In genomic region chr10:37992083-37992482, GRCh38 we compare ENCODE assay signal across 23 cellular contexts. TPM values are rescaled to one million over a fixed set of nuclear protein-coding genes. Genes with fewer than 3 reads are reported as not detected.
DNase-seq lines count a peak whose midpoint lies in the region; ATAC-seq and TF ChIP-seq lines count a peak whose summit lies in the region.
"Had no signal": no experiment of that assay in that cellular context is flagged by ENCODE, and none has a peak within 500 bp of the region (broad histone marks: within the 10 kb centered on the region; RNA-seq: fewer than 3 reads in every experiment).

No MANE protein-coding gene starts in this region.

- DNase-seq in SK-N-SH (peak; percentile 8), HFFc6 (no peak), UCSD-AML1 (lab: John Stamatoyannopoulos, UW; ENCODE audit: unreplicated experiment) (peak; percentile 19), osteoblast (ENCODE audit: insufficient read length, low spot score, missing footprints) (no peak)
- DNase-seq in stimulated activated CD4-positive, alpha-beta T cell treated with anti-CD3 and anti-CD28 coated beads, Interleukin-15, amount 100 ng/mL, for 24 hours: no peak
- DNase-seq: activated CD8-positive, alpha-beta T cell treated with anti-CD3 and anti-CD28 coated beads for 36 hours; activated naive CD4-positive, alpha-beta T cell; activated T-cell treated with anti-CD3 and anti-CD28 coated beads for 4 hours; amniotic stem cell; mammary epithelial cell; NCI-H1048; NCI-H2029 treated with DMSO at 0.1 percent for 48 hours; spleen; stimulated activated CD4-positive, alpha-beta T cell treated with anti-CD3 and anti-CD28 coated beads, Interleukin-4, amount 100 ng/mL, for 24 hours; stomach had no signal

- no peak overlapping the region for H3K27ac Mint-ChIP-seq in HFFc6
- H3K27ac Mint-ChIP-seq: activated CD8-positive, alpha-beta T cell treated with anti-CD3 and anti-CD28 coated beads for 36 hours; B cell; type B pancreatic cell had no signal

- no peaks in the 10 kb centered on the region for H3F3A ChIP-seq in SK-N-SH (replicated peaks; ENCODE audit: insufficient read depth)

- no peaks in the 10 kb centered on the region for H3K36me3 Mint-ChIP-seq in HFFc6 (ENCODE audit: low read depth)
- H3K36me3 Mint-ChIP-seq: type B pancreatic cell had no signal

- no peak for TF ChIP-seq EP300 in SK-N-SH (IDR thresholded peaks at IDR 0.05; ENCODE audit: borderline replicate concordance in 1 of 2, low read depth in 1 of 2, low read length in 1 of 2)

- H3K4me3 ChIP-seq in SK-N-SH (ENCODE audit: low read depth in 2 of 2, low read length in 1 of 2) (no peak overlapping the region), osteoblast (ENCODE audit: insufficient read depth, low read length) (no peak overlapping the region)
- H3K4me3 ChIP-seq: HAP-1, SK-N-MC, spleen, stomach had no signal

- H3K4me1 ChIP-seq in SK-N-SH (ENCODE audit: control insufficient read depth in 1 of 2, insufficient read depth in 2 of 2, low read depth in 1 of 2, low read length in 1 of 2): no peaks in the 10 kb centered on the region
- H3K4me1 ChIP-seq in osteoblast (ENCODE audit: insufficient read depth, low read length): no peaks in the 10 kb centered on the region
- H3K4me1 ChIP-seq: HAP-1, spleen, stomach had no signal

- H3K9me3 Mint-ChIP-seq in HFFc6: no peaks in the 10 kb centered on the region
- H3K9me3 Mint-ChIP-seq: type B pancreatic cell had no signal

- H3K4me1 Mint-ChIP-seq in HFFc6 (ENCODE audit: low read depth): no peaks in the 10 kb centered on the region
- H3K4me1 Mint-ChIP-seq: B cell had no signal

- H3K4me2 ChIP-seq in SK-N-SH: no peak overlapping the region
- H3K4me2 ChIP-seq in osteoblast (ENCODE audit: insufficient read depth, low read length): no peak overlapping the region

- POLR2A ChIA-PET in SK-N-SH (lab: Yijun Ruan, JAX): no interaction called here

- no peaks in the 10 kb centered on the region for H4K20me1 ChIP-seq in SK-N-SH (ENCODE audit: insufficient read depth)
- H4K20me1 ChIP-seq in osteoblast (ENCODE audit: insufficient read depth, low read length): no peaks in the 10 kb centered on the region

- H3K27me3 ChIP-seq in SK-N-SH (ENCODE audit: insufficient read depth) (no peaks in the 10 kb centered on the region), osteoblast (ENCODE audit: insufficient read depth, low read length) (no peaks in the 10 kb centered on the region)
- H3K27me3 ChIP-seq: neutrophil, stomach had no signal

- H3K79me2 ChIP-seq in SK-N-SH (ENCODE audit: insufficient read depth) (no peaks in the 10 kb centered on the region), osteoblast (ENCODE audit: insufficient read depth, low read length) (no peaks in the 10 kb centered on the region)

- CTCF ChIA-PET in SK-N-SH (lab: Yijun Ruan, JAX): interaction anchor here (0.7 to 1.1 kb wide), 3 partner anchors 9 to 15 kb away, joined by 3 to 4 read pairs (median 3); no protein-coding TSS in a partner anchor

- no peak for TF ChIP-seq RAD21 in SK-N-SH (IDR thresholded peaks at IDR 0.05; ENCODE audit: low read length)

- TF ChIP-seq CTCF in SK-N-SH (IDR thresholded peaks at IDR 0.05) (peak; percentile 14; the same call in 1 of the 2 replicates), HFFc6 (IDR thresholded peaks at IDR 0.05) (peak; percentile 41; the same call in 1 of the 2 replicates), osteoblast (IDR thresholded peaks at IDR 0.05; ENCODE audit: extremely low read depth, low read depth, low read length) (peak; percentile 12)

- H3K9me3 ChIP-seq in SK-N-SH (no peaks in the 10 kb centered on the region), osteoblast (ENCODE audit: low read depth, low read length) (no peaks in the 10 kb centered on the region)
- H3K9me3 ChIP-seq: HAP-1, neutrophil, spleen, stomach had no signal

- no peaks in the 10 kb centered on the region; the same call in 1 of the 2 replicates for H3K27me3 Mint-ChIP-seq in HFFc6 (ENCODE audit: insufficient read depth)
- H3K27me3 Mint-ChIP-seq: activated CD8-positive, alpha-beta T cell treated with anti-CD3 and anti-CD28 coated beads for 36 hours; type B pancreatic cell had no signal

- 3% methylated on average over 3 of the region's 3 CpGs for WGBS in SK-N-SH (ENCODE audit: low lambda C conversion rate)

- no peak overlapping the region for H3K4me3 Mint-ChIP-seq in HFFc6
- H3K4me3 Mint-ChIP-seq: activated CD8-positive, alpha-beta T cell treated with anti-CD3 and anti-CD28 coated beads for 36 hours; B cell; type B pancreatic cell had no signal

- no peaks in the 10 kb centered on the region for H3K9me2 ChIP-seq in SK-N-SH

- ATAC-seq in SK-N-SH treated with all-trans-retinoic acid at 6 μM for 48 hours (no peak), HG03025 (IDR thresholded peaks at IDR 0.05; ENCODE audit: low FRiP score, unreplicated experiment) (no peak), GM18861 (IDR thresholded peaks at IDR 0.05; ENCODE audit: unreplicated experiment) (no peak)
- ATAC-seq: activated CD8-positive, alpha-beta T cell treated with anti-CD3 and anti-CD28 coated beads for 36 hours had no signal

- no peak overlapping the region for H3K9ac ChIP-seq in SK-N-SH

- no peaks in the 10 kb centered on the region for H3K36me3 ChIP-seq in SK-N-SH (replicated peaks in 1 of 2; ENCODE audit: control insufficient read depth in 1 of 2, insufficient read depth in 2 of 2, low read length in 1 of 2)
- H3K36me3 ChIP-seq in osteoblast (ENCODE audit: insufficient read depth, low read length): no peaks in the 10 kb centered on the region
- H3K36me3 ChIP-seq: HAP-1, neutrophil, spleen, stomach had no signal

- H3K27ac ChIP-seq in SK-N-SH (ENCODE audit: low read depth in 2 of 2, low read length in 1 of 2) (no peak overlapping the region), osteoblast (ENCODE audit: low read depth, low read length) (no peak overlapping the region)
- H3K27ac ChIP-seq: neutrophil, SK-N-MC, spleen, stomach had no signal

- H2AFZ ChIP-seq in SK-N-SH (ENCODE audit: low read depth): no peak overlapping the region
- no peak overlapping the region for H2AFZ ChIP-seq in osteoblast (ENCODE audit: low read length)

TF ChIP-seq in SK-N-SH, 30 proteins besides CTCF, POLR2A, EP300 and RAD21:
- TF ChIP-seq GATA2 (CRISPR knock-in tag; IDR thresholded peaks at IDR 0.05): no peak
- no peak for TF ChIP-seq NRF1 (IDR thresholded peaks at IDR 0.05; ENCODE audit: low read depth, low read length)
- no peak for TF ChIP-seq FOXM1 (IDR thresholded peaks at IDR 0.05; ENCODE audit: low read depth)
- TF ChIP-seq CHD2 (IDR thresholded peaks at IDR 0.05; ENCODE audit: low read length, partially characterized antibody): no peak
- no peak for TF ChIP-seq YY1 (IDR thresholded peaks at IDR 0.05; ENCODE audit: low read depth)
- TF ChIP-seq USF1 (IDR thresholded peaks at IDR 0.05; ENCODE audit: borderline replicate concordance, low read depth): no peak
- no peak for TF ChIP-seq MEF2A (IDR thresholded peaks at IDR 0.05; ENCODE audit: borderline replicate concordance, low read depth)

TF ChIP-seq in SK-N-SH treated with all-trans-retinoic acid at 6 μM for 48 hours, 23 proteins besides CTCF, POLR2A, EP300 and RAD21:
- TF ChIP-seq CREB5 (CRISPR knock-in tag; IDR thresholded peaks at IDR 0.05; ENCODE audit: low read depth) (no peak), TOX (CRISPR knock-in tag; IDR thresholded peaks at IDR 0.05; ENCODE audit: borderline replicate concordance) (no peak)

RNA-seq across cellular contexts. Expression of gene ZNF25, which starts 15.6 kb away (rescaled TPM):
- polyA plus RNA-seq in SK-N-SH (2012; rRNA removed): 3.6 and 5.6 TPM in 2 replicates
- polyA plus RNA-seq in SK-N-SH (2012; cell fraction: cytosol; rRNA removed): 5.8 and 6.9 TPM in 2 replicates
- polyA plus RNA-seq in SK-N-SH (2012; cell fraction: nucleus; rRNA removed): 6.7 and 12.0 TPM in 2 replicates
- total RNA-seq in HFFc6 (2021; fragmentation: NEBNext Ultra II Directional; extraction: Animal tissue kit (Norgen Biotek cat#: 25700)): 1 to 10 TPM; 6.2 to 7.2 (median 6.9) TPM
- 16.6 and 18.6 TPM in 2 replicates for total RNA-seq in osteoblast

RNA-seq across cellular contexts. Expression of gene ZNF33A, which starts 18.4 kb away (rescaled TPM):
- 5.7 and 7.5 TPM in 2 replicates for polyA plus RNA-seq in SK-N-SH (2012; rRNA removed)
- 6.7 and 7.4 TPM in 2 replicates for polyA plus RNA-seq in SK-N-SH (2012; cell fraction: cytosol; rRNA removed)
- polyA plus RNA-seq in SK-N-SH (2012; cell fraction: nucleus; rRNA removed): 6.8 and 13.6 TPM in 2 replicates
- total RNA-seq in HFFc6 (2021; fragmentation: NEBNext Ultra II Directional; extraction: Animal tissue kit (Norgen Biotek cat#: 25700)): 10 to 100 TPM in 3 of 6 experiments, 1 to 10 TPM in 3; 9.5 to 12.7 (median 10.2) TPM
- 26.1 and 29.5 TPM in 2 replicates for total RNA-seq in osteoblast

Comparison
In these comparisons a context has a peak if more than half of its experiments do, and no peak if none do; other contexts are left out.
1. DNase-seq: peak in SK-N-SH (single experiment) and UCSD-AML1 (single experiment); none in HFFc6 (single experiment), osteoblast (single experiment) and stimulated activated CD4-positive, alpha-beta T cell treated with anti-CD3 and anti-CD28 coated beads, Interleukin-15, amount 100 ng/mL, for 24 hours (single experiment).
2. Peak in every context shown above with its lines, with median percentiles within 50 percentile points of each other: CTCF ChIP-seq.